ENCODE assay signal across 18 cellular contexts in genomic region chr13:22451345-22451744, GRCh38.
A peak's percentile ranks its signal among the peaks of the same experiment; 100 is the strongest.
DNase-seq lines count a peak whose midpoint lies in the region; ATAC-seq and TF ChIP-seq lines count a peak whose summit lies in the region.
"Had no signal": no experiment of that assay in that cellular context is flagged by ENCODE, and none has a peak within 500 bp of the region (broad histone marks: within the 10 kb centered on the region; RNA-seq: fewer than 3 reads in every experiment).

No MANE protein-coding gene starts in this region.

- TF ChIP-seq POLR2A in esophagus squamous epithelium (IDR thresholded peaks at IDR 0.05): no peak

- H3K36me3 Mint-ChIP-seq in activated naive CD4-positive, alpha-beta T cell treated with anti-CD3 and anti-CD28 coated beads, Interleukin-2, amount 50 U/mL, for 72 hours: no peaks in the 10 kb centered on the region

- H3K36me3 ChIP-seq in NT2/D1 (ENCODE audit: insufficient read depth, insufficient read length, low read length): no peaks in the 10 kb centered on the region
- H3K36me3 ChIP-seq in left ventricle myocardium inferior: no peaks in the 10 kb centered on the region
- no peaks in the 10 kb centered on the region for H3K36me3 ChIP-seq in neuron (ENCODE audit: insufficient read depth, low read length)
- no peaks in the 10 kb centered on the region for H3K36me3 ChIP-seq in esophagus squamous epithelium

- no peak overlapping the region for H3K9ac ChIP-seq in NT2/D1 (ENCODE audit: insufficient read length, low read depth)
- H3K9ac ChIP-seq: GM23248 had no signal

- intact Hi-C loops in left ventricle myocardium inferior (cut with micrococcal nuclease) (no loop called here), esophagus squamous epithelium (cut with DNase I) (no loop called here)

- H3K4me3 ChIP-seq in NT2/D1 (ENCODE audit: insufficient read length, low read depth): no peak overlapping the region
- no peak overlapping the region for H3K4me3 ChIP-seq in left ventricle myocardium inferior
- peak overlapping the region; percentile 26 for H3K4me3 ChIP-seq in neuron (ENCODE audit: low read length)
- no peak overlapping the region for H3K4me3 ChIP-seq in esophagus squamous epithelium
- H3K4me3 ChIP-seq: GM12878, GM23248 had no signal

- H3K27ac Mint-ChIP-seq in activated naive CD4-positive, alpha-beta T cell treated with anti-CD3 and anti-CD28 coated beads, Interleukin-2, amount 50 U/mL, for 72 hours: no peak overlapping the region
- H3K27ac Mint-ChIP-seq: activated CD8-positive, alpha-beta T cell treated with anti-CD3 and anti-CD28 coated beads, Interleukin-2, amount 10 ng/mL, durations not matched to agents 7 days and 5 days had no signal

- peak overlapping the region; percentile 55 for H3K27ac ChIP-seq in left ventricle myocardium inferior (replicated peaks)
- H3K27ac ChIP-seq in esophagus squamous epithelium: no peak overlapping the region
- H3K27ac ChIP-seq: GM23248 had no signal

- 23 to 49% methylated on average over 4 to 5 of the region's 5 CpGs for whole genome bisulfite sequencing in esophagus squamous epithelium, 2 donors

- H3K27me3 ChIP-seq in NT2/D1 (ENCODE audit: insufficient read depth, insufficient read length): no peaks in the 10 kb centered on the region
- no peaks in the 10 kb centered on the region for H3K27me3 ChIP-seq in left ventricle myocardium inferior (ENCODE audit: low read depth)
- no peaks in the 10 kb centered on the region for H3K27me3 ChIP-seq in neuron (ENCODE audit: insufficient read depth, low read length)
- no peaks in the 10 kb centered on the region for H3K27me3 ChIP-seq in esophagus squamous epithelium

- peak overlapping the region; percentile 51 for H2AFZ ChIP-seq in neuron (ENCODE audit: low read depth, low read length)
- H2AFZ ChIP-seq: GM23248 had no signal

- DNase-seq in COLO668 (lab: John Stamatoyannopoulos, UW; ENCODE audit: unreplicated experiment) (peak; percentile 58), NT2/D1 (ENCODE audit: low read depth, low spot score) (peak; percentile 16), left ventricle myocardium inferior (peak; percentile 37), esophagus squamous epithelium (lab: John Stamatoyannopoulos, UW) (no peak)
- DNase-seq in activated naive CD4-positive, alpha-beta T cell treated with anti-CD3 and anti-CD28 coated beads, Interleukin-2, amount 50 U/mL, for 72 hours (ENCODE audit: low spot score in 2 of 2): no peak
- DNase-seq: activated CD8-positive, alpha-beta T cell treated with anti-CD3 and anti-CD28 coated beads, Interleukin-2, amount 10 ng/mL, durations not matched to agents 7 days and 5 days; activated gamma-delta T cell; effector memory CD4-positive, alpha-beta T cell; GM23248; NCI-H1092 treated with DMSO at 0.1 percent for 48 hours; occipital lobe; stimulated activated CD8-positive, alpha-beta memory T cell treated with anti-CD3 and anti-CD28 coated beads, Interleukin-4, amount 100 ng/mL, for 48 hours had no signal

- ATAC-seq in GM18517 (IDR thresholded peaks at IDR 0.05; ENCODE audit: unreplicated experiment): no peak
- no peak for ATAC-seq in activated naive CD4-positive, alpha-beta T cell treated with anti-CD3 and anti-CD28 coated beads, Interleukin-2, amount 50 U/mL, for 72 hours
- ATAC-seq in HG02973 (IDR thresholded peaks at IDR 0.05; ENCODE audit: unreplicated experiment): no peak
- ATAC-seq: activated CD8-positive, alpha-beta T cell treated with anti-CD3 and anti-CD28 coated beads, Interleukin-2, amount 10 ng/mL, durations not matched to agents 7 days and 5 days; GM12878; left lobe of liver; Panc1 had no signal

- TF ChIP-seq CTCF in left ventricle myocardium inferior (IDR thresholded peaks at IDR 0.05; ENCODE audit: borderline replicate concordance): no peak
- no peak for TF ChIP-seq CTCF in esophagus squamous epithelium (IDR thresholded peaks at IDR 0.05)

- no peaks in the 10 kb centered on the region for H3K9me3 Mint-ChIP-seq in activated naive CD4-positive, alpha-beta T cell treated with anti-CD3 and anti-CD28 coated beads, Interleukin-2, amount 50 U/mL, for 72 hours

- 0 out of 2 replicates have a peak, but pooled peaks cover 9% of the 10 kb centered on the region for H3K9me3 ChIP-seq in NT2/D1 (ENCODE audit: insufficient read depth, low read length)
- peaks cover 11% of the 10 kb centered on the region for H3K9me3 ChIP-seq in left ventricle myocardium inferior (replicated peaks)
- H3K9me3 ChIP-seq in neuron (ENCODE audit: low read length): peaks cover 2% of the 10 kb centered on the region
- no peaks in the 10 kb centered on the region for H3K9me3 ChIP-seq in esophagus squamous epithelium

- H3K4me1 ChIP-seq in NT2/D1 (ENCODE audit: insufficient read depth, insufficient read length) (peaks cover 3% of the 10 kb centered on the region), left ventricle myocardium inferior (peaks cover 30% of the 10 kb centered on the region), neuron (ENCODE audit: insufficient read depth, low read length) (peaks cover 30% of the 10 kb centered on the region), esophagus squamous epithelium (peaks cover 0 to 6% (median 0%) of the 10 kb centered on the region in 3 donors)

Comparison
In these comparisons a context has a peak if more than half of its experiments do, and no peak if none do; other contexts are left out.
1. DNase-seq: peak in COLO668 (single experiment), NT2/D1 (single experiment) and left ventricle myocardium inferior (single experiment); none in esophagus squamous epithelium (single experiment) and activated naive CD4-positive, alpha-beta T cell treated with anti-CD3 and anti-CD28 coated beads, Interleukin-2, amount 50 U/mL, for 72 hours (0 of 2).